ENCODE assay signal across 9 cellular contexts in the genomic region with DNA sequence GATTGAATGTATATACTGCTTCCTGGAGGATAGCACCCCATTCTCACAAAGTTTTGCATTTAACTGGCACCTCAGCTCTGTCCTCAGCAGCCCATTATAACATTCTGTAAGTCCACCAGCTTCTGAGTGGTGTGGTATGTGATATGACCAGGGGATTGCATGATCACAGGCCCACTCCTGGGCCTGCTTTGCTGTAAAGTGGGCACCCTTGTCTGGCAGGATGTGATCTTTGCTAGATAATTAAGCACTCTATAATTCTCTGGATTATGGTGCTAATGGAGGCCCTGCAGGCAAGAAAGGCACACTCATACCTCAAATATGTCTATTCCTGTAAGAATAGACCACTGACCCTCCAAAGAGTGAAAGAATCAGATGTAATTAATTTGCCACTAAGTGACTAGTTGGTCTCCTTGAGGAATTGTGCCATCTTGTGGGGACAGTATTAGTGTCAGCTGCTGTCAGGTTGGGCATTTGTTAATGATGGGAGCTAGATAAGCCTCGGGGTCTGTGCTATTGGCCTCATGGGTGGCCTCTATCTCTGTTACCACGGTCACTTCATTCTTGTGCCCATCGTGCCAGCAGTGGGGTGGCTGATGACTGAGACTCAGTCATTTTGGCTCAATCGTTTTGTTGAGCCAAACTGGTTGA. TPM values are rescaled to one million over a fixed set of nuclear protein-coding genes. Genes with fewer than 3 reads are reported as not detected.
DNase-seq lines count a peak whose midpoint lies in the region; ATAC-seq and TF ChIP-seq lines count a peak whose summit lies in the region.
"Had no signal": no experiment of that assay in that cellular context is flagged by ENCODE, and none has a peak within 500 bp of the region (broad histone marks: within the 10 kb centered on the region; RNA-seq: fewer than 3 reads in every experiment).

No MANE protein-coding gene starts in this region.

- TF ChIP-seq CTCF in GM10248 (IDR thresholded peaks at IDR 0.05; ENCODE audit: control extremely low read depth, extremely low read depth, low read depth, missing control alignments) (peak; percentile 50), cardiac fibroblast (IDR thresholded peaks at IDR 0.05; ENCODE audit: low read depth, low read length) (peak; percentile 33)

- DNase-seq in AG08396 (ENCODE audit: low spot score) = peak; percentile 21
- peak; percentile 43 for DNase-seq in GM10248 (ENCODE audit: extremely low spot score)
- peak; percentile 16 for DNase-seq in NCI-H524 treated with DMSO at 0.1 percent for 48 hours (lab: John Stamatoyannopoulos, UW)
- DNase-seq in cardiac fibroblast (ENCODE audit: low read depth in 2 of 2) = peak; percentile 56 to 69
- peak; percentile 22 for DNase-seq in mucosa of gallbladder (ENCODE audit: low spot score)
- no peak for DNase-seq in midbrain (lab: John Stamatoyannopoulos, UW)

- no peak overlapping the region for H3K4me3 ChIP-seq in cardiac fibroblast (replicated peaks in 1 of 2; ENCODE audit: low read depth in 2 of 2, low read length in 2 of 2)

- POLR2A ChIA-PET in GM10248 (lab: Yijun Ruan, JAX) = no interaction called here

- ATAC-seq in HG02642 (IDR thresholded peaks at IDR 0.05; ENCODE audit: poor library complexity, unreplicated experiment) (peak; percentile 69), GM18870 (IDR thresholded peaks at IDR 0.05; ENCODE audit: unreplicated experiment) (no peak)
- ATAC-seq: effector memory CD8-positive, alpha-beta T cell had no signal

- CTCF ChIA-PET in GM10248 (lab: Yijun Ruan, JAX) = interaction anchor here (0.9 to 2.1 kb wide), 9 partner anchors 9 to 393 kb away, joined by 3 to 7 read pairs (median 5); a partner anchor contains a TSS

RNA-seq across cellular contexts. Expression of a gene that starts 2.2 kb away (rescaled TPM):
- 60.9 TPM for total RNA-seq in mucosa of gallbladder

RNA-seq across cellular contexts. Expression of a gene that starts 11.5 kb away (rescaled TPM):
- total RNA-seq in mucosa of gallbladder = 10.0 TPM

RNA-seq across cellular contexts. Expression of a gene that starts 23.7 kb away (rescaled TPM):
- total RNA-seq in mucosa of gallbladder = 0.23 TPM

RNA-seq across cellular contexts. Expression of a gene that starts 43.9 kb away (rescaled TPM):
- total RNA-seq in mucosa of gallbladder = 0.23 TPM
